ENCODE assay signal across 24 cellular contexts in genomic region chr20:57013221-57013620, GRCh38.
"Had no signal": no experiment of that assay in that cellular context is flagged by ENCODE, and none has a peak within 500 bp of the region (broad histone marks: within the 10 kb centered on the region; RNA-seq: fewer than 3 reads in every experiment).

No MANE protein-coding gene starts in this region.

- H3K4me1 ChIP-seq: ascending aorta, body of pancreas had no signal

- H3K9me3 ChIP-seq: ascending aorta, body of pancreas, SJSA1 had no signal

- ATAC-seq: activated CD8-positive, alpha-beta T cell treated with anti-CD3 and anti-CD28 coated beads, Interleukin-2, amount 10 ng/mL, durations not matched to agents 7 days and 5 days; body of pancreas; SK-N-SH treated with all-trans-retinoic acid at 6 μM for 48 hours had no signal

- H3K27me3 ChIP-seq: ascending aorta, body of pancreas, SJSA1 had no signal

- H3K36me3 ChIP-seq: ascending aorta, SJSA1 had no signal

- FAIRE-seq: bronchial epithelial cell, RCC 7860 had no signal

- DNase-seq: activated CD4-positive, alpha-beta T cell treated with anti-CD3 and anti-CD28 coated beads for 48 hours; activated CD4-positive, alpha-beta T cell treated with anti-CD3 and anti-CD28 coated beads, Interleukin-2, amount 50 U/mL, for 4 hours; activated CD4-positive, CD25-positive, alpha-beta regulatory T cell treated with anti-CD3 and anti-CD28 coated beads, Interleukin-2, amount 50 U/mL, for 72 hours; activated CD8-positive, alpha-beta memory T cell treated with anti-CD3 and anti-CD28 coated beads, Interleukin-2, amount 50 U/mL, for 48 hours; activated CD8-positive, alpha-beta T cell treated with anti-CD3 and anti-CD28 coated beads, Interleukin-2, amount 10 ng/mL, durations not matched to agents 7 days and 5 days; activated effector memory CD4-positive, alpha-beta T cell treated with Interleukin-2 at 50 U/mL for 16 hours; activated naive CD4-positive, alpha-beta T cell; activated T-cell treated with anti-CD3 and anti-CD28 coated beads, Interleukin-2, amount 50 U/mL, for 24 hours; amniotic stem cell; central memory CD4-positive, alpha-beta T cell; Kasumi-1; NCI-H1436 treated with DMSO at 0.1 percent for 48 hours; NCI-H187 treated with DMSO at 0.1 percent for 48 hours; NCI-H2107; NCI-H510A treated with DMSO at 0.1 percent for 48 hours; NK-92 treated with Interleukin-12 subunit alpha and Interleukin-12 subunit beta, amount 100 ng/mL, for 24 hours; SHP77; SW 1271 had no signal

- H3K4me3 ChIP-seq: ascending aorta, body of pancreas, SJSA1 had no signal

- H3K27ac ChIP-seq: ascending aorta, body of pancreas, SJSA1 had no signal
